In genomic region chr16:57815987-57816745, GRCh38 we compare ENCODE assay signal across 8 cellular contexts. TPM values are rescaled to one million over a fixed set of nuclear protein-coding genes. Genes with fewer than 3 reads are reported as not detected.
DNase-seq lines count a peak whose midpoint lies in the region; ATAC-seq and TF ChIP-seq lines count a peak whose summit lies in the region.

No MANE protein-coding gene starts in this region.

- 0 out of 20 replicates have a peak overlapping the region, but pooled peaks of 1 of the 10 experiments have one; percentile 29 for H3K4me3 ChIP-seq in BLaER1 treated with 17β-estradiol and CSF1 and Interleukin-3, amounts not matched to agents 10 nM and 100 nM
- H3K4me3 ChIP-seq in fibroblast of the aortic adventitia (ENCODE audit: low read depth, low read length) = no peak overlapping the region
- no peak overlapping the region for H3K4me3 ChIP-seq in neuronal stem cell (ENCODE audit: low read length in 2 of 2)

- no peaks in the 10 kb centered on the region for H3K27me3 ChIP-seq in BLaER1 treated with 17β-estradiol and CSF1 and Interleukin-3, amounts not matched to agents 10 nM and 100 nM
- H3K27me3 ChIP-seq in neuronal stem cell (ENCODE audit: control insufficient read depth in 3 of 3, insufficient read depth in 3 of 3, low read depth in 1 of 3, low read length in 3 of 3) = no peaks in the 10 kb centered on the region

- intact Hi-C loops in activated T-helper 2 cell treated with anti-CD3 and anti-CD28 coated beads, Interferon-gamma antibody, Interleukin-2, Interleukin-4, amounts not matched to agents 10 μg/mL and 5 μg/mL and 100 μg/mL, durations not matched to agents 14 hours and 24 hours and 36 hours (cut with micrococcal nuclease) = no loop called here

- no peaks in the 10 kb centered on the region for H4K20me1 ChIP-seq in BLaER1 treated with 17β-estradiol and CSF1 and Interleukin-3, amounts not matched to agents 10 nM and 100 nM

- no peak overlapping the region for H3K14ac ChIP-seq in neuronal stem cell (ENCODE audit: low read length)

- no peaks in the 10 kb centered on the region for H3K36me3 Mint-ChIP-seq in activated T-cell treated with anti-CD3 and anti-CD28 coated beads, Interleukin-2, amount 50 U/mL, for 4 hours (ENCODE audit: insufficient read depth)
- no peaks in the 10 kb centered on the region for H3K36me3 Mint-ChIP-seq in activated T-helper 2 cell treated with anti-CD3 and anti-CD28 coated beads, Interferon-gamma antibody, Interleukin-2, Interleukin-4, amounts not matched to agents 10 μg/mL and 5 μg/mL and 100 μg/mL, durations not matched to agents 14 hours and 24 hours and 36 hours (ENCODE audit: low read depth)

- H3K9me3 ChIP-seq in BLaER1 treated with 17β-estradiol and CSF1 and Interleukin-3, amounts not matched to agents 10 nM and 100 nM (replicated peaks in 1 of 11) = no peaks in the 10 kb centered on the region
- H3K9me3 ChIP-seq in neuronal stem cell (replicated peaks in 1 of 2; ENCODE audit: control insufficient read depth in 2 of 2, insufficient read depth in 1 of 2, low read depth in 1 of 2, low read length in 2 of 2) = no peaks in the 10 kb centered on the region

- H3K4me3 Mint-ChIP-seq in activated T-cell treated with anti-CD3 and anti-CD28 coated beads, Interleukin-2, amount 50 U/mL, for 4 hours = no peak overlapping the region
- no peak overlapping the region for H3K4me3 Mint-ChIP-seq in activated T-helper 2 cell treated with anti-CD3 and anti-CD28 coated beads, Interferon-gamma antibody, Interleukin-2, Interleukin-4, amounts not matched to agents 10 μg/mL and 5 μg/mL and 100 μg/mL, durations not matched to agents 14 hours and 24 hours and 36 hours (ENCODE audit: low read depth)

- ATAC-seq in GM21529 (IDR thresholded peaks at IDR 0.05; ENCODE audit: unreplicated experiment) = peak; percentile 64
- ATAC-seq in activated T-cell treated with anti-CD3 and anti-CD28 coated beads, Interleukin-2, amount 50 U/mL, for 4 hours = peak; percentile 82 to 93
- ATAC-seq in GM21737 (IDR thresholded peaks at IDR 0.05; ENCODE audit: unreplicated experiment) = no peak

- DNase-seq in NCI-H2196 (lab: John Stamatoyannopoulos, UW; ENCODE audit: unreplicated experiment) (peak; percentile 63), fibroblast of the aortic adventitia (ENCODE audit: low read depth) (peak; percentile 90), neuronal stem cell (ENCODE audit: low spot score) (no peak)
- DNase-seq in activated T-cell treated with anti-CD3 and anti-CD28 coated beads, Interleukin-2, amount 50 U/mL, for 4 hours = peak; percentile 41
- DNase-seq in activated T-helper 2 cell treated with anti-CD3 and anti-CD28 coated beads, Interferon-gamma antibody, Interleukin-2, Interleukin-4, amounts not matched to agents 10 μg/mL and 5 μg/mL and 100 μg/mL, durations not matched to agents 14 hours and 24 hours and 36 hours (ENCODE audit: low spot score) = no peak

- no peak overlapping the region for H2BK5ac ChIP-seq in neuronal stem cell (ENCODE audit: low read length)

- H3K23ac ChIP-seq in neuronal stem cell (ENCODE audit: low read depth, low read length, poor library complexity) = peak overlapping the region; percentile 28

- H2BK120ac ChIP-seq in neuronal stem cell (ENCODE audit: low read depth, low read length) = no peak overlapping the region

- H3K4ac ChIP-seq in neuronal stem cell (ENCODE audit: low read length) = no peak overlapping the region

- peaks cover 13% of the 10 kb centered on the region for H3K4me1 Mint-ChIP-seq in activated T-cell treated with anti-CD3 and anti-CD28 coated beads, Interleukin-2, amount 50 U/mL, for 4 hours (ENCODE audit: low read depth)
- peaks cover 9% of the 10 kb centered on the region for H3K4me1 Mint-ChIP-seq in activated T-helper 2 cell treated with anti-CD3 and anti-CD28 coated beads, Interferon-gamma antibody, Interleukin-2, Interleukin-4, amounts not matched to agents 10 μg/mL and 5 μg/mL and 100 μg/mL, durations not matched to agents 14 hours and 24 hours and 36 hours (ENCODE audit: low read depth)

- H2AK5ac ChIP-seq in neuronal stem cell (ENCODE audit: low read depth, low read length) = no peak overlapping the region

- no CpG with 5 or more reads among the region's 16 CpGs for WGBS in neuronal stem cell (ENCODE audit: extremely low coverage in 2 of 2, insufficient read length in 2 of 2, insufficient replicate concordance in 1 of 2), 2 donors

- peaks cover 16 to 40% (median 24%) of the 10 kb centered on the region in 10 experiments for H3K4me1 ChIP-seq in BLaER1 treated with 17β-estradiol and CSF1 and Interleukin-3, amounts not matched to agents 10 nM and 100 nM
- H3K4me1 ChIP-seq in neuronal stem cell (ENCODE audit: control insufficient read depth in 2 of 2, insufficient read depth in 1 of 2, low read depth in 1 of 2, low read length in 2 of 2) = peaks cover 4% of the 10 kb centered on the region in 2 donors

- peaks cover 4% of the 10 kb centered on the region for H3K27me3 Mint-ChIP-seq in activated T-cell treated with anti-CD3 and anti-CD28 coated beads, Interleukin-2, amount 50 U/mL, for 4 hours (ENCODE audit: low read depth)
- H3K27me3 Mint-ChIP-seq in activated T-helper 2 cell treated with anti-CD3 and anti-CD28 coated beads, Interferon-gamma antibody, Interleukin-2, Interleukin-4, amounts not matched to agents 10 μg/mL and 5 μg/mL and 100 μg/mL, durations not matched to agents 14 hours and 24 hours and 36 hours (ENCODE audit: low read depth) = no peaks in the 10 kb centered on the region

- H4K8ac ChIP-seq in neuronal stem cell (ENCODE audit: low read depth, low read length) = no peak overlapping the region

- H3K9ac ChIP-seq in BLaER1 treated with 17β-estradiol and CSF1 and Interleukin-3, amounts not matched to agents 10 nM and 100 nM = peak overlapping the region in 10 of 11 experiments; percentile 8 to 72 (median 53); a peak in 15 of 22 replicates
- H3K9ac ChIP-seq in neuronal stem cell (ENCODE audit: low read depth, low read length, poor library complexity) = no peak overlapping the region

- H3K9me3 Mint-ChIP-seq in activated T-cell treated with anti-CD3 and anti-CD28 coated beads, Interleukin-2, amount 50 U/mL, for 4 hours = no peaks in the 10 kb centered on the region
- no peaks in the 10 kb centered on the region for H3K9me3 Mint-ChIP-seq in activated T-helper 2 cell treated with anti-CD3 and anti-CD28 coated beads, Interferon-gamma antibody, Interleukin-2, Interleukin-4, amounts not matched to agents 10 μg/mL and 5 μg/mL and 100 μg/mL, durations not matched to agents 14 hours and 24 hours and 36 hours

- no peaks in the 10 kb centered on the region for H3K36me3 ChIP-seq in BLaER1 treated with 17β-estradiol and CSF1 and Interleukin-3, amounts not matched to agents 10 nM and 100 nM
- no peaks in the 10 kb centered on the region for H3K36me3 ChIP-seq in neuronal stem cell (replicated peaks in 1 of 2; ENCODE audit: control insufficient read depth in 2 of 2, insufficient read depth in 2 of 2, low read length in 2 of 2)

- H3K27ac ChIP-seq in BLaER1 treated with 17β-estradiol and CSF1 and Interleukin-3, amounts not matched to agents 10 nM and 100 nM = peak overlapping the region; percentile 25 to 90 (median 59); a peak in 21 of 22 replicates
- no peak overlapping the region for H3K27ac ChIP-seq in neuronal stem cell (replicated peaks; ENCODE audit: low read length)

- H3K79me1 ChIP-seq in neuronal stem cell (ENCODE audit: low read depth, low read length) = no peaks in the 10 kb centered on the region

- no peak overlapping the region for H2BK12ac ChIP-seq in neuronal stem cell (ENCODE audit: low read length)

- peak overlapping the region; percentile 25 for H3K18ac ChIP-seq in neuronal stem cell (ENCODE audit: low read length)

- H4K91ac ChIP-seq in neuronal stem cell (ENCODE audit: low read depth, low read length, poor library complexity) = no peak overlapping the region

- peak overlapping the region; percentile 93 for H2AFZ ChIP-seq in neuronal stem cell (ENCODE audit: low read length)

- no peak overlapping the region for H2BK15ac ChIP-seq in neuronal stem cell (ENCODE audit: low read length)

- TF ChIP-seq CTCF in fibroblast of the aortic adventitia (IDR thresholded peaks at IDR 0.05; ENCODE audit: insufficient read depth, low read length) = no peak

- no peak overlapping the region for H3K27ac Mint-ChIP-seq in activated T-helper 2 cell treated with anti-CD3 and anti-CD28 coated beads, Interferon-gamma antibody, Interleukin-2, Interleukin-4, amounts not matched to agents 10 μg/mL and 5 μg/mL and 100 μg/mL, durations not matched to agents 14 hours and 24 hours and 36 hours

- H3K4me2 ChIP-seq in BLaER1 treated with 17β-estradiol and CSF1 and Interleukin-3, amounts not matched to agents 10 nM and 100 nM = peak overlapping the region; percentile 62 to 93 (median 73)
- no peak overlapping the region for H3K4me2 ChIP-seq in neuronal stem cell (ENCODE audit: insufficient read depth, low read length, poor library complexity, severe bottlenecking)

RNA-seq across cellular contexts. Expression of gene KIFC3, which starts 13.9 kb away (rescaled TPM):
- total RNA-seq in activated T-cell treated with anti-CD3 and anti-CD28 coated beads, Interleukin-2, amount 50 U/mL, for 4 hours = 1 to 10 TPM; 2.7 to 4.1 (median 3.2) TPM
- total RNA-seq in fibroblast of the aortic adventitia (ENCODE audit: low replicate concordance) = 23.0 and 32.8 TPM in 2 replicates
- 1.3 TPM for polyA plus RNA-seq in neuronal stem cell (2013, experiment 1 of 2)
- polyA plus RNA-seq in neuronal stem cell (2013, experiment 2 of 2) = 1.1 TPM
- total RNA-seq in activated T-helper 2 cell treated with anti-CD3 and anti-CD28 coated beads, Interferon-gamma antibody, Interleukin-2, Interleukin-4, amounts not matched to agents 10 μg/mL and 5 μg/mL and 100 μg/mL, durations not matched to agents 14 hours and 24 hours and 36 hours = 0.16 and 0.52 TPM in 2 replicates

Comparison
In these comparisons a context has a peak if more than half of its experiments do, and no peak if none do; other contexts are left out.
1. DNase-seq: peak in NCI-H2196 (single experiment), activated T-cell treated with anti-CD3 and anti-CD28 coated beads, Interleukin-2, amount 50 U/mL, for 4 hours (single experiment) and fibroblast of the aortic adventitia (single experiment); none in neuronal stem cell (single experiment) and activated T-helper 2 cell treated with anti-CD3 and anti-CD28 coated beads, Interferon-gamma antibody, Interleukin-2, Interleukin-4, amounts not matched to agents 10 μg/mL and 5 μg/mL and 100 μg/mL, durations not matched to agents 14 hours and 24 hours and 36 hours (single experiment).